Comparison of ENCODE assay signal across 12 cellular contexts in genomic region chr17:3658784-3659449, GRCh38. TPM values are rescaled to one million over a fixed set of nuclear protein-coding genes. Genes with fewer than 3 reads are reported as not detected.
DNase-seq lines count a peak whose midpoint lies in the region; ATAC-seq and TF ChIP-seq lines count a peak whose summit lies in the region.
"Had no signal": no experiment of that assay in that cellular context is flagged by ENCODE, and none has a peak within 500 bp of the region (broad histone marks: within the 10 kb centered on the region; RNA-seq: fewer than 3 reads in every experiment).

No MANE protein-coding gene starts in this region.

- H4K20me1 ChIP-seq in MM.1S (ENCODE audit: insufficient read depth, low read length), result no peaks in the 10 kb centered on the region

- no peak overlapping the region for H2AFZ ChIP-seq in MM.1S (ENCODE audit: low read length)

- no peaks in the 10 kb centered on the region for H3K79me2 ChIP-seq in MM.1S (ENCODE audit: low read length)

- H3K27ac ChIP-seq in MM.1S (ENCODE audit: low read length), result no peak overlapping the region
- peak overlapping the region; percentile 2 to 97 (median 85) for H3K27ac ChIP-seq in dorsolateral prefrontal cortex
- H3K27ac ChIP-seq in muscle layer of colon (ENCODE audit: low read depth, low read length), result peak overlapping the region; percentile 78
- peak overlapping the region; percentile 93 for H3K27ac ChIP-seq in temporal lobe (ENCODE audit: low read depth, low read length)

- TF ChIP-seq CTCF in MM.1S (IDR thresholded peaks at IDR 0.05; ENCODE audit: low read length) (no peak), dorsolateral prefrontal cortex (IDR thresholded peaks at IDR 0.05 in 54 of 56, conservative IDR thresholded peaks at IDR 0.05 in 2 of 56; ENCODE audit: low read depth in 1 of 56, partially characterized antibody in 56 of 56) (no peak)

- H3K4me1 ChIP-seq in MM.1S (ENCODE audit: low read length), result no peaks in the 10 kb centered on the region
- peaks cover 16% of the 10 kb centered on the region for H3K4me1 ChIP-seq in muscle layer of colon (ENCODE audit: insufficient read depth, low read length)

- intact Hi-C loops in dorsolateral prefrontal cortex (cut with DNase I) (no loop called here), posterior cingulate gyrus (cut with DNase I) (no loop called here)

- H3K9ac ChIP-seq in MM.1S (ENCODE audit: low read length) (no peak overlapping the region), muscle layer of colon (ENCODE audit: low read length) (no peak overlapping the region)

- H3K27me3 ChIP-seq in MM.1S (replicated peaks; ENCODE audit: insufficient read depth, low read length), result no peaks in the 10 kb centered on the region
- no peaks in the 10 kb centered on the region for H3K27me3 ChIP-seq in dorsolateral prefrontal cortex
- H3K27me3 ChIP-seq in muscle layer of colon (ENCODE audit: control insufficient read depth in 1 of 2, insufficient read depth in 2 of 2, low read length in 2 of 2), result no peaks in the 10 kb centered on the region

- H3K4me3 ChIP-seq in MM.1S (ENCODE audit: low read length) (no peak overlapping the region), dorsolateral prefrontal cortex (no peak overlapping the region), muscle layer of colon (ENCODE audit: low read depth in 1 of 2, low read length in 2 of 2) (no peak overlapping the region)

- no peak overlapping the region for H3K4me2 ChIP-seq in MM.1S (ENCODE audit: low read depth, low read length)

- peak; percentile 1 for DNase-seq in MM.1S
- no peak for DNase-seq in dorsolateral prefrontal cortex
- DNase-seq in posterior cingulate gyrus, result no peak
- no peak for DNase-seq in NAMALWA (ENCODE audit: low spot score)
- DNase-seq: activated naive CD8-positive, alpha-beta T cell treated with anti-CD3 and anti-CD28 coated beads for 36 hours; activated T-cell treated with anti-CD3 and anti-CD28 coated beads for 4 hours; nephron progenitor cell had no signal

- no peak for ATAC-seq in activated CD4-positive, CD25-positive, alpha-beta regulatory T cell treated with anti-CD3 and anti-CD28 coated beads, Interleukin-2, amount 50 U/mL, for 24 hours
- ATAC-seq in GM21390 (IDR thresholded peaks at IDR 0.05; ENCODE audit: unreplicated experiment), result no peak
- ATAC-seq: WTC11 had no signal

- H3K36me3 ChIP-seq in MM.1S (replicated peaks; ENCODE audit: insufficient read depth, low read length), result no peaks in the 10 kb centered on the region
- peaks cover 12% of the 10 kb centered on the region for H3K36me3 ChIP-seq in muscle layer of colon (ENCODE audit: insufficient read depth, low read length)

- H3F3A ChIP-seq in MM.1S (ENCODE audit: insufficient read depth, low read length), result no peaks in the 10 kb centered on the region

- no peaks in the 10 kb centered on the region for H3K9me2 ChIP-seq in MM.1S (replicated peaks; ENCODE audit: insufficient read depth, low read length)

- no peaks in the 10 kb centered on the region for H3K9me3 ChIP-seq in MM.1S (replicated peaks; ENCODE audit: insufficient read depth, low read length)
- H3K9me3 ChIP-seq in muscle layer of colon (ENCODE audit: low read length), result no peaks in the 10 kb centered on the region

RNA-seq across cellular contexts. Expression of gene TAX1BP3, which starts 9.5 kb away (rescaled TPM):
- total RNA-seq in dorsolateral prefrontal cortex (10 to 100 TPM; 19.0 to 75.8 (median 38.4) TPM), temporal lobe (18.2 TPM)

RNA-seq across cellular contexts. Expression of gene EMC6, which starts 9.7 kb away (rescaled TPM):
- total RNA-seq in dorsolateral prefrontal cortex (10 to 100 TPM; 13.3 to 35.5 (median 25.3) TPM), temporal lobe (8.4 TPM)

RNA-seq across cellular contexts. Expression of gene CTNS, which starts 22.4 kb away (rescaled TPM):
- total RNA-seq in dorsolateral prefrontal cortex (10 to 100 TPM in 47 of 120 experiments, 1 to 10 TPM in 73; 5.0 to 16.5 (median 9.6) TPM), temporal lobe (12.8 TPM)

RNA-seq across cellular contexts. Expression of gene SHPK, which starts 22.9 kb away (rescaled TPM):
- total RNA-seq in dorsolateral prefrontal cortex (10 to 100 TPM in 113 of 120 experiments, 1 to 10 TPM in 7; 7.4 to 28.1 (median 15.1) TPM), temporal lobe (6.6 TPM)

RNA-seq across cellular contexts. Expression of gene P2RX5, which starts 37.0 kb away (rescaled TPM):
- total RNA-seq in dorsolateral prefrontal cortex (10 to 100 TPM in 114 of 120 experiments, 1 to 10 TPM in 6; 3.8 to 27.6 (median 16.9) TPM), temporal lobe (7.9 TPM)
